Comparison of ENCODE assay signal across 1 cellular context in the genomic region with DNA sequence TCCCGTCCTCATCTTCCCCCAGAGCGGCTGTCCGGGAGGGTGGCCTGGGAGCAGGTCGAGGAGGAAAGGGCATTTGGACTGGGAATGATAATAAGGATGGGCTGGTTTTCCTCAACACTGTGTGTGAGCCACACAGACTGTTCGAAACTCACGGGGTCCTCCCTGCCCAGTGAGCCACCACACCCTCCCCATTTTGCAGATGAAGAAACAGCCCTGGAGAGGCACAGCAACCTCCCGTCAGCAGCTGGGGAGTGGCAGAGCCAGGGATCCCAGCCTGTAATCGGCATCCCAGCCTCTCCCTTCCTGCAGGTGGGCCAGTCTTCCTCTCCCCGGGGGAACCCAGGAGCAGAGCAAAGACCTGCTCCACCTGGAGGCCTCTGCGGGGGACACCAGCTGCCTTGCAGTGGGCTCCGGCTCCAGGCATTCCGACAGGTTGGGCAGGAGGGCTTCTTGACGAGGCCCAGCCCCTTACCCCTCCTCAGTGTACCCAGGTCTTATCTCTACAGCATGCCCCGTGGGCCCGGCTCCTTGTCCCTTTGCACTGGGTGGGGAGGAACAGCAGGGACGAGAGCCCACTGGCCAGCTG.
A peak's percentile ranks its signal among the peaks of the same experiment; 100 is the strongest.
TF ChIP-seq lines count a peak whose summit lies in the region.

No MANE protein-coding gene starts in this region.

TF ChIP-seq in HEK293, 187 proteins besides CTCF, POLR2A, EP300 and RAD21:
- TF ChIP-seq PRDM4 (tag by site-specific recombination; IDR thresholded peaks at IDR 0.05) (no peak), KLF1 (tag by site-specific recombination; IDR thresholded peaks at IDR 0.05) (peak; percentile 67), BCL11B (tag by site-specific recombination; IDR thresholded peaks at IDR 0.05; ENCODE audit: low read depth) (no peak), ZNF549 (tag by site-specific recombination; IDR thresholded peaks at IDR 0.05) (no peak), PRDM10 (tag by site-specific recombination; IDR thresholded peaks at IDR 0.05) (peak; percentile 28), ZNF548 (tag by site-specific recombination; IDR thresholded peaks at IDR 0.05) (no peak), IKZF3 (tag by site-specific recombination; IDR thresholded peaks at IDR 0.05) (no peak), PBX3 (CRISPR knock-in tag; IDR thresholded peaks at IDR 0.05) (peak; percentile 25; the same call in 1 of the 2 replicates), ZNF146 (tag by site-specific recombination; IDR thresholded peaks at IDR 0.05) (no peak), KLF17 (tag by site-specific recombination; IDR thresholded peaks at IDR 0.05) (0 out of 2 replicates have a peak, but pooled peaks have one; percentile 42)
TF ChIP-seq in HEK293: peak in this region for 4.
